23 cellular contexts compared by ENCODE assay signal in the genomic region with DNA sequence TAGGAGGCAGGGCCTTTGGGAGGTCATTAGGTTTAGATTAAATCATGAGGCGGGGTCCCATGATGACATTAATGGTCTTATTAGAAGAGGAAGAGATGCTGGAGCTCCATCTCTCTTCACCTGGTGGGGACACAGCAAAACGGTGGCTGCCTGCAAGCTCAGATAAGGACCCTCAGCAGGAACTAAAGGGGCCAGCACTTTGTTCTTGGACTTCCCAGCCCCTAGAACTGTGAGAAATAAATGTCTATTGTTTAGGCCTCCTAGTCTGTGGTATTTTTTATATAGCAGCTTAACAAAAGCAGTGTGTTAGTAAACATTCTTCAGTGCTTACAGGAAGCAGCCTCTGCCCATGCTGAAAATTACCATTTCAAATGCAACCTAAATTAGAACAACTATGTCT.
DNase-seq lines count a peak whose midpoint lies in the region; ATAC-seq, FAIRE-seq and TF ChIP-seq lines count a peak whose summit lies in the region.
"Had no signal": no experiment of that assay in that cellular context is flagged by ENCODE, and none has a peak within 500 bp of the region (broad histone marks: within the 10 kb centered on the region; RNA-seq: fewer than 3 reads in every experiment).

No MANE protein-coding gene starts in this region.

- TF ChIP-seq EP300 in A549 (IDR thresholded peaks at IDR 0.05) = no peak

- no peaks in the 10 kb centered on the region for H3K79me1 ChIP-seq in mesendoderm (ENCODE audit: low read length)

- no peak overlapping the region for H2BK120ac ChIP-seq in mesendoderm (ENCODE audit: low read depth, low read length)

- H3K4ac ChIP-seq in mesendoderm (ENCODE audit: low read depth, low read length) = no peak overlapping the region

- no peak overlapping the region for H4K5ac ChIP-seq in mesendoderm (ENCODE audit: low read length)

- H3K23ac ChIP-seq in mesendoderm (ENCODE audit: low read length) = no peak overlapping the region

- TF ChIP-seq CTCF in A549 (IDR thresholded peaks at IDR 0.05) (no peak), HEK293 (tag by site-specific recombination; IDR thresholded peaks at IDR 0.05) (no peak), endodermal cell (conservative IDR thresholded peaks at IDR 0.05) (no peak)

- DNase-seq in A549 (ENCODE audit: low read depth in 1 of 2, low spot score in 1 of 2) (no peak), endodermal cell (no peak), mesendoderm (peak; percentile 13), NCI-H2029 treated with DMSO at 0.1 percent for 48 hours (lab: John Stamatoyannopoulos, UW) (no peak), nucleus accumbens (lab: John Stamatoyannopoulos, UW) (no peak)
- DNase-seq: 8988T; AML-193; Caco-2; Calu3; CD4-positive, alpha-beta T cell; CD8-positive, alpha-beta T cell; DMS79 treated with DMSO at 0.1 percent for 48 hours; GF-D8 had no signal

- no peaks in the 10 kb centered on the region for H3K79me2 ChIP-seq in mesendoderm (ENCODE audit: control insufficient read depth, insufficient read depth, low read length)

- H3K36me3 ChIP-seq in HEK293 (ENCODE audit: control insufficient read depth in 2 of 2, insufficient read depth in 1 of 2, low read length in 2 of 2) (no peaks in the 10 kb centered on the region), endodermal cell (ENCODE audit: control insufficient read depth, insufficient read depth, low read length) (no peaks in the 10 kb centered on the region), mesendoderm (ENCODE audit: control insufficient read depth, insufficient read depth, low read length) (no peaks in the 10 kb centered on the region)
- H3K36me3 ChIP-seq: BLaER1 treated with 17β-estradiol and CSF1 and Interleukin-3, amounts not matched to agents 10 nM and 100 nM had no signal

- H3K9ac ChIP-seq in endodermal cell (ENCODE audit: extremely low read depth, low read length, poor library complexity, severe bottlenecking) (no peak overlapping the region), mesendoderm (ENCODE audit: low read length) (no peak overlapping the region)
- H3K9ac ChIP-seq: BLaER1 treated with 17β-estradiol and CSF1 and Interleukin-3, amounts not matched to agents 10 nM and 100 nM had no signal

- H2BK5ac ChIP-seq in mesendoderm (ENCODE audit: low read length) = no peak overlapping the region

- ATAC-seq in A549 = no peak
- no peak for ATAC-seq in GM21576 (IDR thresholded peaks at IDR 0.05; ENCODE audit: unreplicated experiment)
- ATAC-seq: CD8-positive, alpha-beta T cell had no signal

- H3K27ac ChIP-seq in A549 = peak overlapping the region; percentile 79 to 90
- no peak overlapping the region for H3K27ac ChIP-seq in HEK293 (ENCODE audit: extremely low read depth, low read depth, low read length)
- no peak overlapping the region for H3K27ac ChIP-seq in endodermal cell (ENCODE audit: low read depth, low read length)
- H3K27ac ChIP-seq in mesendoderm (ENCODE audit: low read depth, low read length) = peak overlapping the region; percentile 69
- H3K27ac ChIP-seq: BLaER1 treated with 17β-estradiol and CSF1 and Interleukin-3, amounts not matched to agents 10 nM and 100 nM; C4-2B had no signal

- peaks cover 18% of the 10 kb centered on the region for H3K9me3 Mint-ChIP-seq in endodermal cell
- H3K9me3 Mint-ChIP-seq: CD4-positive, alpha-beta T cell had no signal

- peaks cover 12% of the 10 kb centered on the region; the same call in 2 of the 3 replicates for H3K9me3 ChIP-seq in A549
- H3K9me3 ChIP-seq in HEK293 (ENCODE audit: control insufficient read depth, insufficient read depth, low read depth, low read length) = no peaks in the 10 kb centered on the region
- H3K9me3 ChIP-seq in endodermal cell (ENCODE audit: control insufficient read depth, low read length) = peaks cover 23% of the 10 kb centered on the region
- H3K9me3 ChIP-seq: Caco-2 had no signal

- H2BK15ac ChIP-seq in mesendoderm (replicated peaks; ENCODE audit: low read depth) = no peak overlapping the region

- WGBS in A549 (ENCODE audit: missing lambda C conversion rate) = 80% methylated on average over 2 of the region's 2 CpGs
- 86 to 100% methylated on average over 1 to 2 of the region's 2 CpGs for WGBS in endodermal cell (ENCODE audit: insufficient coverage in 1 of 2, insufficient read length in 1 of 2), 2 experiments
- whole genome bisulfite sequencing in mesendoderm (ENCODE audit: extremely low coverage, insufficient coverage, low lambda C conversion rate) = no CpG with 5 or more reads among the region's 2 CpGs

- H3K4me2 ChIP-seq in A549 = no peak overlapping the region; the same call in 2 of the 3 replicates
- no peak overlapping the region for H3K4me2 ChIP-seq in mesendoderm (ENCODE audit: low read length)
- H3K4me2 ChIP-seq: BLaER1 treated with 17β-estradiol and CSF1 and Interleukin-3, amounts not matched to agents 10 nM and 100 nM had no signal

- POLR2A ChIA-PET in A549 (lab: Yijun Ruan, JAX) = no interaction called here
- POLR2A ChIA-PET in HEK293 (lab: Yijun Ruan, JAX) = no interaction called here

- no peak for TF ChIP-seq POLR2A in A549 (IDR thresholded peaks at IDR 0.05; ENCODE audit: low read length)

- H3K36me3 Mint-ChIP-seq in endodermal cell (ENCODE audit: low read depth) = no peaks in the 10 kb centered on the region
- H3K36me3 Mint-ChIP-seq: CD8-positive, alpha-beta T cell had no signal

- H3K18ac ChIP-seq in mesendoderm (ENCODE audit: low read length) = no peak overlapping the region

- no peak overlapping the region for H3K27ac Mint-ChIP-seq in endodermal cell
- H3K27ac Mint-ChIP-seq: B cell; CD4-positive, alpha-beta T cell; CD8-positive, alpha-beta T cell had no signal

- H3K4me3 Mint-ChIP-seq in endodermal cell = no peak overlapping the region
- H3K4me3 Mint-ChIP-seq: B cell; CD4-positive, alpha-beta T cell; CD8-positive, alpha-beta T cell had no signal

- peaks cover 29% of the 10 kb centered on the region for H3K27me3 Mint-ChIP-seq in endodermal cell (ENCODE audit: insufficient read depth)
- H3K27me3 Mint-ChIP-seq: CD4-positive, alpha-beta T cell had no signal

- no peak overlapping the region for H3K56ac ChIP-seq in mesendoderm (ENCODE audit: low read length)

- H3K27me3 ChIP-seq in endodermal cell (ENCODE audit: control insufficient read depth, insufficient read depth, low read length, poor library complexity, severe bottlenecking) (no peaks in the 10 kb centered on the region), mesendoderm (ENCODE audit: insufficient read depth, low read length, poor library complexity) (no peaks in the 10 kb centered on the region)
- H3K27me3 ChIP-seq: BLaER1 treated with 17β-estradiol and CSF1 and Interleukin-3, amounts not matched to agents 10 nM and 100 nM had no signal

- no peak for TF ChIP-seq RAD21 in A549 (conservative IDR thresholded peaks at IDR 0.05 in 1 of 2, IDR thresholded peaks at IDR 0.05 in 1 of 2)

- CTCF ChIA-PET in A549 (lab: Yijun Ruan, JAX) = interaction anchor here (0.6 to 5.7 kb wide), 7 partner anchors 12 to 160 kb away, joined by 4 to 29 read pairs (median 7); no protein-coding TSS in a partner anchor
- CTCF ChIA-PET in HEK293 (lab: Yijun Ruan, JAX) = no interaction called here

- no peak for FAIRE-seq in A549 (lab: Jason Lieb, UNC)
- FAIRE-seq: A204.1, D721Med, G401.6, GM12891, GM19239 had no signal

- H2AK5ac ChIP-seq in mesendoderm (ENCODE audit: low read length) = no peak overlapping the region

- H4K8ac ChIP-seq in mesendoderm (ENCODE audit: low read depth, low read length) = no peak overlapping the region

- peaks cover 46% of the 10 kb centered on the region for H3K4me1 Mint-ChIP-seq in endodermal cell
- H3K4me1 Mint-ChIP-seq: B cell had no signal

- no peak overlapping the region for H3K4me3 ChIP-seq in A549
- no peak overlapping the region for H3K4me3 ChIP-seq in HEK293 (ENCODE audit: low read depth, low read length)
- H3K4me3 ChIP-seq in endodermal cell (ENCODE audit: low read length) = peak overlapping the region; percentile 70
- H3K4me3 ChIP-seq in mesendoderm (ENCODE audit: low read length) = no peak overlapping the region
- H3K4me3 ChIP-seq: BLaER1 treated with 17β-estradiol and CSF1 and Interleukin-3, amounts not matched to agents 10 nM and 100 nM had no signal

- H3K4me1 ChIP-seq in A549 (peaks cover 66% of the 10 kb centered on the region), HEK293 (ENCODE audit: control insufficient read depth, insufficient read depth, low read length) (peaks cover 15% of the 10 kb centered on the region), endodermal cell (ENCODE audit: control insufficient read depth, insufficient read depth, low read length) (peaks cover 29% of the 10 kb centered on the region), mesendoderm (ENCODE audit: control insufficient read depth, low read depth, low read length) (peaks cover 13% of the 10 kb centered on the region)
- H3K4me1 ChIP-seq: BLaER1 treated with 17β-estradiol and CSF1 and Interleukin-3, amounts not matched to agents 10 nM and 100 nM had no signal

TF ChIP-seq in A549, 52 proteins besides CTCF, POLR2A, EP300 and RAD21 (continues in another document):
- TF ChIP-seq FOSL2 (IDR thresholded peaks at IDR 0.05) (no peak), FOSL2 (CRISPR knock-in tag; IDR thresholded peaks at IDR 0.05) (no peak), NPAS2 (CRISPR knock-in tag; IDR thresholded peaks at IDR 0.05; ENCODE audit: borderline replicate concordance) (no peak), NR3C1 (IDR thresholded peaks at IDR 0.05) (no peak), HOXB13 (CRISPR knock-in tag; IDR thresholded peaks at IDR 0.05; ENCODE audit: low read depth) (no peak), JUN (IDR thresholded peaks at IDR 0.05) (no peak)
- TF ChIP-seq, protein P1, sequence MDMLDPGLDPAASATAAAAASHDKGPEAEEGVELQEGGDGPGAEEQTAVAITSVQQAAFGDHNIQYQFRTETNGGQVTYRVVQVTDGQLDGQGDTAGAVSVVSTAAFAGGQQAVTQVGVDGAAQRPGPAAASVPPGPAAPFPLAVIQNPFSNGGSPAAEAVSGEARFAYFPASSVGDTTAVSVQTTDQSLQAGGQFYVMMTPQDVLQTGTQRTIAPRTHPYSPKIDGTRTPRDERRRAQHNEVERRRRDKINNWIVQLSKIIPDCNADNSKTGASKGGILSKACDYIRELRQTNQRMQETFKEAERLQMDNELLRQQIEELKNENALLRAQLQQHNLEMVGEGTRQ (IDR thresholded peaks at IDR 0.05) = no peak

TF ChIP-seq in HEK293, 187 proteins besides CTCF, POLR2A, EP300 and RAD21 (continues in another document):
- 0 out of 2 replicates have a peak, but pooled peaks have one; percentile 13 for TF ChIP-seq ZNF585B (tag by site-specific recombination; IDR thresholded peaks at IDR 0.05)
- TF ChIP-seq BCL11B (tag by site-specific recombination; IDR thresholded peaks at IDR 0.05; ENCODE audit: low read depth) = no peak

Comparison
In these comparisons a context has a peak if more than half of its experiments do, and no peak if none do; other contexts are left out.
1. H3K27ac ChIP-seq: peak in A549 (2 of 2) and mesendoderm (single experiment); none in HEK293 (single experiment) and endodermal cell (single experiment).